ENCODE assay signal across 15 cellular contexts in genomic region chr12:103905730-103906349, GRCh38. TPM values are rescaled to one million over a fixed set of nuclear protein-coding genes. Genes with fewer than 3 reads are reported as not detected.
A peak's percentile ranks its signal among the peaks of the same experiment; 100 is the strongest.
DNase-seq lines count a peak whose midpoint lies in the region; ATAC-seq, FAIRE-seq and TF ChIP-seq lines count a peak whose summit lies in the region.
"Had no signal": no experiment of that assay in that cellular context is flagged by ENCODE, and none has a peak within 500 bp of the region (broad histone marks: within the 10 kb centered on the region; RNA-seq: fewer than 3 reads in every experiment).

No MANE protein-coding gene starts in this region.

- no peaks in the 10 kb centered on the region for H3K9me1 ChIP-seq in K562 (ENCODE audit: control insufficient read depth, insufficient read depth, low read length)

- peaks cover 64% of the 10 kb centered on the region for H3K4me1 Mint-ChIP-seq in activated naive CD4-positive, alpha-beta T cell treated with anti-CD3 and anti-CD28 coated beads for 36 hours (ENCODE audit: low read depth)
- peaks cover 25% of the 10 kb centered on the region for H3K4me1 Mint-ChIP-seq in stimulated activated effector memory CD8-positive, alpha-beta T cell treated with anti-CD3 and anti-CD28 coated beads, Interleukin-12 subunit alpha, Interleukin-12 subunit beta, amount 100 ng/mL, for 72 hours

- ATAC-seq in K562 (no peak), GM21825 (IDR thresholded peaks at IDR 0.05; ENCODE audit: unreplicated experiment) (no peak)
- peak; percentile 73 for ATAC-seq in stimulated activated effector memory CD8-positive, alpha-beta T cell treated with anti-CD3 and anti-CD28 coated beads, Interleukin-12 subunit alpha, Interleukin-12 subunit beta, amount 100 ng/mL, for 72 hours
- ATAC-seq: left colon had no signal

- H3K9ac ChIP-seq in K562 (ENCODE audit: insufficient read depth in 1 of 2, low read depth in 2 of 2, low read length in 2 of 2): no peak overlapping the region

- no peaks in the 10 kb centered on the region for H3K36me3 ChIP-seq in K562 (ENCODE audit: control insufficient read depth, insufficient read depth, low read length)
- H3K36me3 ChIP-seq: tibial artery had no signal

- no peaks in the 10 kb centered on the region for H3K4me1 ChIP-seq in K562 (replicated peaks in 1 of 2; ENCODE audit: control insufficient read depth in 2 of 2, insufficient read depth in 2 of 2, low read length in 2 of 2)

- BruUV-seq in K562 (replicated peaks; lab: Mats Ljungman, UMichigan): no TSS peak

- no peak for TF ChIP-seq CTCF in K562 (IDR thresholded peaks at IDR 0.05 in 2 of 3, conservative IDR thresholded peaks at IDR 0.05 in 1 of 3; ENCODE audit: insufficient read depth in 2 of 3, low read depth in 1 of 3, low read length in 3 of 3)

- H3K79me2 ChIP-seq in K562 (ENCODE audit: control insufficient read depth, insufficient read depth, low read length): no peaks in the 10 kb centered on the region

- H3K27ac ChIP-seq in K562 (ENCODE audit: extremely low read depth, low read depth, low read length): no peak overlapping the region
- H3K27ac ChIP-seq: tibial artery had no signal

- no peak overlapping the region for H3K4me2 ChIP-seq in K562 (ENCODE audit: insufficient read depth, low read length)

- TF ChIP-seq RAD21 in K562 (CRISPR knock-in tag; conservative IDR thresholded peaks at IDR 0.05 in 1 of 2, IDR thresholded peaks at IDR 0.05 in 1 of 2): no peak

- no peaks in the 10 kb centered on the region for H3K36me3 Mint-ChIP-seq in activated naive CD4-positive, alpha-beta T cell treated with anti-CD3 and anti-CD28 coated beads for 36 hours (ENCODE audit: low read depth)
- no peaks in the 10 kb centered on the region for H3K36me3 Mint-ChIP-seq in stimulated activated effector memory CD8-positive, alpha-beta T cell treated with anti-CD3 and anti-CD28 coated beads, Interleukin-12 subunit alpha, Interleukin-12 subunit beta, amount 100 ng/mL, for 72 hours

- no peaks in the 10 kb centered on the region for H3K27me3 Mint-ChIP-seq in activated naive CD4-positive, alpha-beta T cell treated with anti-CD3 and anti-CD28 coated beads for 36 hours (ENCODE audit: low read depth)

- in situ Hi-C loops in KBM-7 (cut with MboI; ENCODE audit: low pct_unique_long_range_greater_than_20kb, low sequenced_read_pairs) (no loop called here), K562 (cut with MboI) (no loop called here)

- no peak for TF ChIP-seq EP300 in K562 (IDR thresholded peaks at IDR 0.05; ENCODE audit: low read length)

- no peak for TF ChIP-seq POLR2A in K562 (conservative IDR thresholded peaks at IDR 0.05)

- peak; percentile 38 for DNase-seq in activated naive CD4-positive, alpha-beta T cell treated with anti-CD3 and anti-CD28 coated beads for 36 hours
- DNase-seq in activated naive CD4-positive, alpha-beta T cell treated with anti-CD3 and anti-CD28 coated beads, Interleukin-2, amount 50 U/mL, for 16 hours: no peak
- DNase-seq in KBM-7 (peak; percentile 8), K562 (ENCODE audit: extremely low read depth in 1 of 4, low spot score in 3 of 4) (no peak), MV-4-11 (lab: John Stamatoyannopoulos, UW) (no peak)
- no peak for DNase-seq in stimulated activated effector memory CD8-positive, alpha-beta T cell treated with anti-CD3 and anti-CD28 coated beads, Interleukin-12 subunit alpha, Interleukin-12 subunit beta, amount 100 ng/mL, for 72 hours (ENCODE audit: low spot score in 2 of 2)
- DNase-seq in activated effector memory CD4-positive, alpha-beta T cell treated with Interleukin-2 at 50 U/mL for 16 hours: no peak
- DNase-seq: foreskin fibroblast; left colon; NCI-H1930; NCI-H524 treated with DMSO at 0.1 percent for 48 hours; stimulated activated CD4-positive, alpha-beta T cell treated with anti-CD3 and anti-CD28 coated beads, Interleukin-4, amount 100 ng/mL, for 1 hour; tibial artery had no signal

- POLR2A ChIA-PET in K562 (lab: Yijun Ruan, JAX): interaction anchor here (0.8 kb wide), 1 partner anchor 9 kb away, joined by 3 read pairs; no protein-coding TSS in a partner anchor

- H3K27me3 ChIP-seq in K562 (ENCODE audit: control insufficient read depth in 2 of 2, insufficient read depth in 2 of 2, low read length in 2 of 2): peaks cover 11 to 16% of the 10 kb centered on the region in 2 experiments; a peak in 4 of 5 replicates
- H3K27me3 ChIP-seq: tibial artery had no signal

- H2AFZ ChIP-seq in K562 (ENCODE audit: low read depth, low read length): no peak overlapping the region

- no peak overlapping the region for H3K4me3 Mint-ChIP-seq in activated naive CD4-positive, alpha-beta T cell treated with anti-CD3 and anti-CD28 coated beads for 36 hours
- peak overlapping the region; percentile 1 for H3K4me3 Mint-ChIP-seq in stimulated activated effector memory CD8-positive, alpha-beta T cell treated with anti-CD3 and anti-CD28 coated beads, Interleukin-12 subunit alpha, Interleukin-12 subunit beta, amount 100 ng/mL, for 72 hours

- H3K4me3 ChIP-seq in K562: no peak overlapping the region
- H3K4me3 ChIP-seq: tibial artery had no signal

- no peaks in the 10 kb centered on the region for H4K20me1 ChIP-seq in K562 (replicated peaks; ENCODE audit: control insufficient read depth, insufficient read depth, low read length)

- intact Hi-C loops in activated naive CD4-positive, alpha-beta T cell treated with anti-CD3 and anti-CD28 coated beads for 36 hours (cut with micrococcal nuclease): loop anchor here (2.0 kb wide), 1 partner anchor 51 kb away; a partner anchor contains a TSS
- intact Hi-C loops in K562 (cut with micrococcal nuclease): no loop called here

- CTCF ChIA-PET in activated naive CD4-positive, alpha-beta T cell treated with anti-CD3 and anti-CD28 coated beads for 36 hours (lab: Charles Lee): interaction anchor here (1.3 kb wide), 1 partner anchor 15 kb away, joined by 3 read pairs; no protein-coding TSS in a partner anchor
- CTCF ChIA-PET in K562 (lab: Yijun Ruan, JAX; ENCODE audit: low intra/inter-chr PET ratio): no interaction called here

- H3K9me3 ChIP-seq in K562 (replicated peaks; ENCODE audit: control insufficient read depth, insufficient read depth, low read depth, low read length): no peaks in the 10 kb centered on the region
- H3K9me3 ChIP-seq: tibial artery had no signal

- FAIRE-seq in K562 (lab: Jason Lieb, UNC): no peak
- FAIRE-seq: G401.6 had no signal

- H3K27ac Mint-ChIP-seq in activated naive CD4-positive, alpha-beta T cell treated with anti-CD3 and anti-CD28 coated beads for 36 hours: peak overlapping the region; percentile 88
- H3K27ac Mint-ChIP-seq in stimulated activated effector memory CD8-positive, alpha-beta T cell treated with anti-CD3 and anti-CD28 coated beads, Interleukin-12 subunit alpha, Interleukin-12 subunit beta, amount 100 ng/mL, for 72 hours: peak overlapping the region; percentile 57

- H3K9me3 Mint-ChIP-seq in activated naive CD4-positive, alpha-beta T cell treated with anti-CD3 and anti-CD28 coated beads for 36 hours: no peaks in the 10 kb centered on the region
- H3K9me3 Mint-ChIP-seq in stimulated activated effector memory CD8-positive, alpha-beta T cell treated with anti-CD3 and anti-CD28 coated beads, Interleukin-12 subunit alpha, Interleukin-12 subunit beta, amount 100 ng/mL, for 72 hours: no peaks in the 10 kb centered on the region

- WGBS in K562 (ENCODE audit: insufficient coverage, low coverage, missing lambda C conversion rate): 6% methylated on average over 3 of the region's 4 CpGs

RNA-seq across cellular contexts. Expression of gene HSP90B1, which starts 24.4 kb away (rescaled TPM):
- 100 to 1,000 TPM; 392 to 418 TPM for total RNA-seq in activated naive CD4-positive, alpha-beta T cell treated with anti-CD3 and anti-CD28 coated beads for 36 hours
- 572 and 2,771 TPM in 2 replicates for total RNA-seq in K562 (2011; cell fraction: chromatin; rRNA removed; ENCODE audit: low replicate concordance)
- total RNA-seq in K562 (2011; cell fraction: nucleolus; rRNA removed): 491 and 843 TPM in 2 replicates
- 1,092 and 1,338 TPM in 2 replicates for total RNA-seq in K562 (2011; cell fraction: nucleoplasm; rRNA removed)
- total RNA-seq in K562 (2014; rRNA removed) (389 and 400 TPM in 2 replicates), K562 (2014; rRNA removed; fragmentation: Illumina TruSeq; extraction: Trizol) (604 and 619 TPM in 2 replicates), K562 (2015; rRNA removed; fragmentation: Illumina TruSeq; extraction: Trizol) (602 and 611 TPM in 2 replicates), K562 (2021) (453 and 469 TPM in 2 replicates)
- polyA plus RNA-seq in K562 (2011; rRNA removed) (593 and 719 TPM in 2 replicates), K562 (2014; fragmentation: Illumina TruSeq; extraction: Trizol) (541 and 657 TPM in 2 replicates), K562 (2014; fragmentation: Nextera tagmentation; extraction: Ambion mirVana) (100 to 1,000 TPM; 196 to 235 TPM), K562 (2014; rRNA removed) (528 and 557 TPM in 2 replicates)
- 64.5 and 201 TPM in 2 replicates for polyA plus RNA-seq in K562 (2011; cell fraction: cytosol; rRNA removed)
- polyA plus RNA-seq in K562 (2011; cell fraction: nucleus; rRNA removed): 335 and 665 TPM in 2 replicates
- 452 and 478 TPM in 2 replicates for polyA plus RNA-seq in K562 (2012)
- 606 and 720 TPM in 2 replicates for polyA minus RNA-seq in K562 (2011; rRNA and poly(A)+ RNA removed)
- polyA minus RNA-seq in K562 (2011; cell fraction: cytosol; rRNA and poly(A)+ RNA removed): 134 and 144 TPM in 2 replicates
- 199 and 484 TPM in 2 replicates for polyA minus RNA-seq in K562 (2011; cell fraction: nucleus; rRNA and poly(A)+ RNA removed)

RNA-seq across cellular contexts. Expression of gene TDG, which starts 59.8 kb away (rescaled TPM):
- 10 to 100 TPM; 18.0 to 19.3 TPM for total RNA-seq in activated naive CD4-positive, alpha-beta T cell treated with anti-CD3 and anti-CD28 coated beads for 36 hours
- 34.2 and 96.2 TPM in 2 replicates for total RNA-seq in K562 (2011; cell fraction: chromatin; rRNA removed; ENCODE audit: low replicate concordance)
- 23.2 and 24.1 TPM in 2 replicates for total RNA-seq in K562 (2011; cell fraction: nucleolus; rRNA removed)
- total RNA-seq in K562 (2011; cell fraction: nucleoplasm; rRNA removed): 45.8 and 68.9 TPM in 2 replicates
- 50.8 and 56.8 TPM in 2 replicates for total RNA-seq in K562 (2014; rRNA removed)
- 67.3 and 80.5 TPM in 2 replicates for total RNA-seq in K562 (2014; rRNA removed; fragmentation: Illumina TruSeq; extraction: Trizol)
- total RNA-seq in K562 (2015; rRNA removed; fragmentation: Illumina TruSeq; extraction: Trizol): 65.7 and 70.3 TPM in 2 replicates
- 57.9 and 62.7 TPM in 2 replicates for total RNA-seq in K562 (2021)
- polyA plus RNA-seq in K562 (2011; rRNA removed): 50.8 and 73.3 TPM in 2 replicates
- polyA plus RNA-seq in K562 (2011; cell fraction: cytosol; rRNA removed): 15.6 and 25.0 TPM in 2 replicates
- polyA plus RNA-seq in K562 (2011; cell fraction: nucleus; rRNA removed): 52.3 and 89.0 TPM in 2 replicates
- polyA plus RNA-seq in K562 (2012): 33.5 and 43.1 TPM in 2 replicates
- 69.8 and 77.2 TPM in 2 replicates for polyA plus RNA-seq in K562 (2014; fragmentation: Illumina TruSeq; extraction: Trizol)
- polyA plus RNA-seq in K562 (2014; fragmentation: Nextera tagmentation; extraction: Ambion mirVana): 10 to 100 TPM; 37.6 to 49.0 TPM
- 62.1 and 64.0 TPM in 2 replicates for polyA plus RNA-seq in K562 (2014; rRNA removed)
- polyA minus RNA-seq in K562 (2011; rRNA and poly(A)+ RNA removed): 97.2 and 98.8 TPM in 2 replicates
- 22.7 and 32.0 TPM in 2 replicates for polyA minus RNA-seq in K562 (2011; cell fraction: cytosol; rRNA and poly(A)+ RNA removed)
- polyA minus RNA-seq in K562 (2011; cell fraction: nucleus; rRNA and poly(A)+ RNA removed): 22.6 and 41.0 TPM in 2 replicates

Comparison
In these comparisons a context has a peak if more than half of its experiments do, and no peak if none do; other contexts are left out.
1. DNase-seq: peak in activated naive CD4-positive, alpha-beta T cell treated with anti-CD3 and anti-CD28 coated beads for 36 hours (single experiment) and KBM-7 (single experiment); none in activated naive CD4-positive, alpha-beta T cell treated with anti-CD3 and anti-CD28 coated beads, Interleukin-2, amount 50 U/mL, for 16 hours (single experiment), K562 (0 of 4), stimulated activated effector memory CD8-positive, alpha-beta T cell treated with anti-CD3 and anti-CD28 coated beads, Interleukin-12 subunit alpha, Interleukin-12 subunit beta, amount 100 ng/mL, for 72 hours (0 of 2), MV-4-11 (single experiment) and activated effector memory CD4-positive, alpha-beta T cell treated with Interleukin-2 at 50 U/mL for 16 hours (single experiment).